In genomic region chr11:121463689-121464335, GRCh38 we compare ENCODE assay signal across 9 cellular contexts. TPM values are rescaled to one million over a fixed set of nuclear protein-coding genes. Genes with fewer than 3 reads are reported as not detected.
DNase-seq lines count a peak whose midpoint lies in the region; ATAC-seq and TF ChIP-seq lines count a peak whose summit lies in the region.
"Had no signal": no experiment of that assay in that cellular context is flagged by ENCODE, and none has a peak within 500 bp of the region (broad histone marks: within the 10 kb centered on the region; RNA-seq: fewer than 3 reads in every experiment).

No MANE protein-coding gene starts in this region.

- peak overlapping the region; percentile 73 for H3K27ac Mint-ChIP-seq in stimulated activated memory B cell treated with anti-CD40 and anti-IgM and Interleukin-4, amounts not matched to agents 10 μg/mL and 1 μg/mL and 100 μg/mL, for 72 hours
- H3K27ac Mint-ChIP-seq in endothelial cell (ENCODE audit: unreplicated experiment), result no peak overlapping the region
- H3K27ac Mint-ChIP-seq: memory B cell had no signal

- H3K4me1 Mint-ChIP-seq in stimulated activated memory B cell treated with anti-CD40 and anti-IgM and Interleukin-4, amounts not matched to agents 10 μg/mL and 1 μg/mL and 100 μg/mL, for 72 hours, result peaks cover 78% of the 10 kb centered on the region
- peaks cover 13% of the 10 kb centered on the region for H3K4me1 Mint-ChIP-seq in endothelial cell (ENCODE audit: unreplicated experiment)

- 96 to 97% methylated on average over 6 of the region's 6 CpGs for WGBS in GM23248 (ENCODE audit: low coverage in 1 of 2, low lambda C conversion rate in 2 of 2, missing lambda C conversion rate in 2 of 2), 2 experiments

- H2AFZ ChIP-seq in GM23248 (no peak overlapping the region), OCI-LY3 (ENCODE audit: low read depth, low read length) (no peak overlapping the region)

- H3K9ac ChIP-seq in GM23248 (no peak overlapping the region), OCI-LY3 (ENCODE audit: low read length) (peak overlapping the region; percentile 56)

- no peak for ATAC-seq in stimulated activated memory B cell treated with anti-CD40 and anti-IgM and Interleukin-4, amounts not matched to agents 10 μg/mL and 1 μg/mL and 100 μg/mL, for 72 hours
- ATAC-seq in GM21576 (IDR thresholded peaks at IDR 0.05; ENCODE audit: unreplicated experiment) (no peak), HG03469 (IDR thresholded peaks at IDR 0.05; ENCODE audit: unreplicated experiment) (no peak)

- TF ChIP-seq CTCF in OCI-LY3 (IDR thresholded peaks at IDR 0.05; ENCODE audit: low read depth, low read length), result no peak
- TF ChIP-seq CTCF in coronary artery (IDR thresholded peaks at IDR 0.05), result no peak
- no peak for TF ChIP-seq CTCF in endothelial cell (IDR thresholded peaks at IDR 0.05; ENCODE audit: unreplicated experiment)

- H3K36me3 ChIP-seq in GM23248 (ENCODE audit: low read depth) (no peaks in the 10 kb centered on the region), OCI-LY3 (replicated peaks; ENCODE audit: low read depth, low read length) (peaks cover 37% of the 10 kb centered on the region)

- H3K9me3 ChIP-seq in GM23248 (ENCODE audit: low read depth), result no peaks in the 10 kb centered on the region
- no peaks in the 10 kb centered on the region for H3K9me3 ChIP-seq in OCI-LY3 (ENCODE audit: insufficient read depth, low read length)

- H3K4me3 ChIP-seq in GM23248 (no peak overlapping the region), OCI-LY3 (ENCODE audit: low read length) (peak overlapping the region; percentile 59), coronary artery (no peak overlapping the region)

- 0 out of 2 replicates have a peak overlapping the region, but pooled peaks have one; percentile 1 for H3K27ac ChIP-seq in GM23248
- H3K27ac ChIP-seq in OCI-LY3 (ENCODE audit: low read length), result peak overlapping the region; percentile 90
- H3K27ac ChIP-seq in coronary artery, result peak overlapping the region; percentile 67 to 84

- H3K9me2 ChIP-seq in GM23248 (ENCODE audit: insufficient read depth), result no peaks in the 10 kb centered on the region

- H3K4me2 ChIP-seq in GM23248 (ENCODE audit: unreplicated experiment), result no peak overlapping the region
- peak overlapping the region; percentile 82 for H3K4me2 ChIP-seq in OCI-LY3 (ENCODE audit: low read length)

- H3K4me1 ChIP-seq in GM23248 (ENCODE audit: insufficient read depth) (peaks cover 40% of the 10 kb centered on the region), OCI-LY3 (ENCODE audit: low read length) (peaks cover 91% of the 10 kb centered on the region)

- in situ Hi-C loops in GM23248 (cut with MboI), result no loop called here

- no peaks in the 10 kb centered on the region for H3K79me2 ChIP-seq in GM23248 (ENCODE audit: insufficient read depth)
- H3K79me2 ChIP-seq in OCI-LY3 (ENCODE audit: low read length), result peaks cover 100% of the 10 kb centered on the region

- no peaks in the 10 kb centered on the region for H3K27me3 Mint-ChIP-seq in stimulated activated memory B cell treated with anti-CD40 and anti-IgM and Interleukin-4, amounts not matched to agents 10 μg/mL and 1 μg/mL and 100 μg/mL, for 72 hours
- peaks cover 7% of the 10 kb centered on the region for H3K27me3 Mint-ChIP-seq in endothelial cell (ENCODE audit: unreplicated experiment)

- H3K36me3 Mint-ChIP-seq in stimulated activated memory B cell treated with anti-CD40 and anti-IgM and Interleukin-4, amounts not matched to agents 10 μg/mL and 1 μg/mL and 100 μg/mL, for 72 hours, result no peaks in the 10 kb centered on the region
- H3K36me3 Mint-ChIP-seq in endothelial cell (ENCODE audit: low read depth, unreplicated experiment), result no peaks in the 10 kb centered on the region
- H3K36me3 Mint-ChIP-seq: memory B cell had no signal

- DNase-seq in GM23248, result no peak
- DNase-seq in coronary artery (ENCODE audit: low spot score), result no peak
- DNase-seq in endothelial cell (ENCODE audit: low spot score), result no peak
- DNase-seq: NCI-H748 treated with DMSO at 0.1 percent for 48 hours had no signal

- H3K4me3 Mint-ChIP-seq in stimulated activated memory B cell treated with anti-CD40 and anti-IgM and Interleukin-4, amounts not matched to agents 10 μg/mL and 1 μg/mL and 100 μg/mL, for 72 hours, result no peak overlapping the region
- H3K4me3 Mint-ChIP-seq in endothelial cell (ENCODE audit: unreplicated experiment), result no peak overlapping the region
- H3K4me3 Mint-ChIP-seq: memory B cell had no signal

- H4K20me1 ChIP-seq in GM23248 (ENCODE audit: insufficient read depth) (no peaks in the 10 kb centered on the region), OCI-LY3 (ENCODE audit: insufficient read depth, low read length) (peaks cover 94% of the 10 kb centered on the region)

- peaks cover 40% of the 10 kb centered on the region for H3F3A ChIP-seq in GM23248 (ENCODE audit: insufficient read depth)

- H3K27me3 ChIP-seq in GM23248 (replicated peaks; ENCODE audit: insufficient read depth) (0 out of 2 replicates have a peak, but pooled peaks cover 4% of the 10 kb centered on the region), OCI-LY3 (ENCODE audit: low read depth, low read length) (no peaks in the 10 kb centered on the region)

- no peaks in the 10 kb centered on the region for H3K9me3 Mint-ChIP-seq in stimulated activated memory B cell treated with anti-CD40 and anti-IgM and Interleukin-4, amounts not matched to agents 10 μg/mL and 1 μg/mL and 100 μg/mL, for 72 hours
- no peaks in the 10 kb centered on the region for H3K9me3 Mint-ChIP-seq in endothelial cell (ENCODE audit: unreplicated experiment)
- H3K9me3 Mint-ChIP-seq: memory B cell had no signal

RNA-seq across cellular contexts. Expression of gene SORL1, which starts 11.7 kb away (rescaled TPM):
- total RNA-seq in GM23248 (2014; rRNA removed; shearing (Covaris generic)), result 0.54 and 0.76 TPM in 2 replicates
- polyA plus RNA-seq in GM23248 (2016; fragmentation: Nextera tagmentation; extraction: Ambion mirVana), result 0.26 and 0.30 TPM in 2 replicates
- total RNA-seq in endothelial cell (ENCODE audit: unreplicated experiment), result 4.6 TPM

Comparison
In these comparisons a context has a peak if more than half of its experiments do, and no peak if none do; other contexts are left out.
1. H3K27ac ChIP-seq: peak in every context shown above with its lines; median percentile 90 in OCI-LY3; 76 in coronary artery; 1 in GM23248.